21 cellular contexts compared by ENCODE assay signal in the genomic region with DNA sequence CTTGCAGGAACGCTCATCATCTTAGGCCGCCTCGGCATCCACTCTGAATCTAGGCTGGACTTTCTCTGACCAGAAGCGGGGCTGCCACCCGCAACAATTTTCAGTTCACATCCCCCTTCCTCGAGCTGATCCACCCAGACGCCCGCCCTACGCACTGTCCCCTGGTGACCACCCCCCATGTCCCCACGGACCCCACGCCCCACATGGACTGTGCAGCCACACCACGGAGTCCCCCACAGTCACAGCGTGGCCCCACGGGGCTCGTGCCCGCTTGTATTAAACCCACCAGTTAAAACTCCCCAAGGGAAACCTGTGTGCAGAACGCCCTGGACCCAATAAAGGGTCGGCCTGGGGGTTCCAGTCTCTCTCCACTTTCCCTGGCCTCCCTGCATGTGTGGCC. TPM values are rescaled to one million over a fixed set of nuclear protein-coding genes. Genes with fewer than 3 reads are reported as not detected.
DNase-seq lines count a peak whose midpoint lies in the region; ATAC-seq and TF ChIP-seq lines count a peak whose summit lies in the region.
"Had no signal": no experiment of that assay in that cellular context is flagged by ENCODE, and none has a peak within 500 bp of the region (broad histone marks: within the 10 kb centered on the region; RNA-seq: fewer than 3 reads in every experiment).

No MANE protein-coding gene starts in this region.

- no peak for TF ChIP-seq RAD21 in IMR-90 (IDR thresholded peaks at IDR 0.05; ENCODE audit: low read length)

- H4K8ac ChIP-seq in IMR-90 (ENCODE audit: low read depth in 2 of 2, low read length in 2 of 2) (no peak overlapping the region), neuronal stem cell (ENCODE audit: low read depth, low read length) (no peak overlapping the region)

- no peak for DNase-seq in activated naive CD4-positive, alpha-beta T cell treated with anti-CD3 and anti-CD28 coated beads, Interleukin-2, amount 10 ng/mL, durations not matched to agents 7 days and 5 days
- DNase-seq in activated naive CD4-positive, alpha-beta T cell treated with anti-CD3 and anti-CD28 coated beads, Interleukin-2, amount 50 U/mL, for 16 hours, result no peak
- DNase-seq in IMR-90 (no peak), neuronal stem cell (ENCODE audit: low spot score) (no peak), OCI-M2 (lab: John Stamatoyannopoulos, UW; ENCODE audit: unreplicated experiment) (no peak), NCI-H524 treated with DMSO at 0.1 percent for 48 hours (lab: John Stamatoyannopoulos, UW) (no peak)
- no peak for DNase-seq in central memory CD8-positive, alpha-beta T cell (ENCODE audit: low spot score in 2 of 2)
- no peak for DNase-seq in activated CD4-positive, alpha-beta memory T cell treated with anti-CD3 and anti-CD28 coated beads for 36 hours
- DNase-seq: activated CD4-positive, alpha-beta T cell treated with anti-CD3 and anti-CD28 coated beads for 4 hours; activated T-cell treated with anti-CD3 and anti-CD28 coated beads, Interleukin-2, amount 50 U/mL, for 4 hours; CD8-positive, alpha-beta T cell; foreskin keratinocyte; NCI-H1105; NCI-H526 treated with DMSO at 0.1 percent for 48 hours; T-helper 1 cell; tibial artery had no signal

- H4K91ac ChIP-seq in IMR-90 (ENCODE audit: insufficient read depth, low read depth, low read length), result no peak overlapping the region
- no peak overlapping the region for H4K91ac ChIP-seq in neuronal stem cell (ENCODE audit: low read depth, low read length, poor library complexity)

- no peaks in the 10 kb centered on the region for H3K9me3 Mint-ChIP-seq in activated naive CD4-positive, alpha-beta T cell treated with anti-CD3 and anti-CD28 coated beads, Interleukin-2, amount 10 ng/mL, durations not matched to agents 7 days and 5 days
- H3K9me3 Mint-ChIP-seq in central memory CD8-positive, alpha-beta T cell, result no peaks in the 10 kb centered on the region
- H3K9me3 Mint-ChIP-seq in activated CD4-positive, alpha-beta memory T cell treated with anti-CD3 and anti-CD28 coated beads for 36 hours, result no peaks in the 10 kb centered on the region
- H3K9me3 Mint-ChIP-seq: activated T-cell treated with anti-CD3 and anti-CD28 coated beads, Interleukin-2, amount 50 U/mL, for 4 hours; CD8-positive, alpha-beta T cell had no signal

- TF ChIP-seq POLR2A in IMR-90 (IDR thresholded peaks at IDR 0.05; ENCODE audit: low read depth, low read length), result no peak

- peak overlapping the region; percentile 3 for H3K27ac Mint-ChIP-seq in activated naive CD4-positive, alpha-beta T cell treated with anti-CD3 and anti-CD28 coated beads, Interleukin-2, amount 10 ng/mL, durations not matched to agents 7 days and 5 days
- H3K27ac Mint-ChIP-seq in central memory CD8-positive, alpha-beta T cell (ENCODE audit: low read depth), result peak overlapping the region; percentile 70
- H3K27ac Mint-ChIP-seq in activated CD4-positive, alpha-beta memory T cell treated with anti-CD3 and anti-CD28 coated beads for 36 hours, result no peak overlapping the region
- H3K27ac Mint-ChIP-seq: CD8-positive, alpha-beta T cell had no signal

- H3K36me3 ChIP-seq in IMR-90 (ENCODE audit: control insufficient read depth, insufficient read depth, low read length) (peaks cover 68% of the 10 kb centered on the region), neuronal stem cell (replicated peaks in 1 of 2; ENCODE audit: control insufficient read depth in 2 of 2, insufficient read depth in 2 of 2, low read length in 2 of 2) (peaks cover 43 to 91% of the 10 kb centered on the region in 2 donors)

- H3K27me3 ChIP-seq in IMR-90 (ENCODE audit: control insufficient read depth, insufficient read depth, low read length), result no peaks in the 10 kb centered on the region
- H3K27me3 ChIP-seq in neuronal stem cell (ENCODE audit: control insufficient read depth in 3 of 3, insufficient read depth in 3 of 3, low read depth in 1 of 3, low read length in 3 of 3), result no peaks in the 10 kb centered on the region
- H3K27me3 ChIP-seq: foreskin keratinocyte, heart right ventricle, tibial artery had no signal

- no peak overlapping the region for H3K14ac ChIP-seq in IMR-90 (replicated peaks; ENCODE audit: low read depth, low read length)
- peak overlapping the region; percentile 11 for H3K14ac ChIP-seq in neuronal stem cell (ENCODE audit: low read length)

- POLR2A ChIA-PET in IMR-90 (lab: Charles Lee; ENCODE audit: unreplicated experiment), result no interaction called here
- POLR2A ChIA-PET in activated CD4-positive, alpha-beta memory T cell treated with anti-CD3 and anti-CD28 coated beads for 36 hours (lab: Charles Lee), result no interaction called here

- H2AFZ ChIP-seq in IMR-90 (replicated peaks; ENCODE audit: low read length, poor library complexity) (no peak overlapping the region), neuronal stem cell (ENCODE audit: low read length) (no peak overlapping the region)

- peaks cover 25% of the 10 kb centered on the region for H3K9me1 ChIP-seq in IMR-90 (ENCODE audit: insufficient read depth, low read length)

- H3K18ac ChIP-seq in IMR-90 (ENCODE audit: low read depth, low read length) (no peak overlapping the region), neuronal stem cell (ENCODE audit: low read length) (no peak overlapping the region)

- H2BK12ac ChIP-seq in neuronal stem cell (ENCODE audit: low read length), result no peak overlapping the region

- peak overlapping the region; percentile 84; the same call in 1 of the 2 replicates for H2AK5ac ChIP-seq in IMR-90 (ENCODE audit: low read depth, low read length)
- no peak overlapping the region for H2AK5ac ChIP-seq in neuronal stem cell (ENCODE audit: low read depth, low read length)

- peaks cover 46% of the 10 kb centered on the region for H3K36me3 Mint-ChIP-seq in activated naive CD4-positive, alpha-beta T cell treated with anti-CD3 and anti-CD28 coated beads, Interleukin-2, amount 10 ng/mL, durations not matched to agents 7 days and 5 days
- peaks cover 42% of the 10 kb centered on the region for H3K36me3 Mint-ChIP-seq in central memory CD8-positive, alpha-beta T cell (ENCODE audit: insufficient read depth)
- H3K36me3 Mint-ChIP-seq in activated CD4-positive, alpha-beta memory T cell treated with anti-CD3 and anti-CD28 coated beads for 36 hours, result peaks cover 40% of the 10 kb centered on the region

- H3K56ac ChIP-seq in IMR-90 (ENCODE audit: extremely low read depth, insufficient read depth, low read length), result no peak overlapping the region

- intact Hi-C loops in IMR-90 (cut with micrococcal nuclease), result no loop called here
- intact Hi-C loops in activated CD4-positive, alpha-beta memory T cell treated with anti-CD3 and anti-CD28 coated beads for 36 hours (cut with micrococcal nuclease), result no loop called here

- H3K4me1 ChIP-seq in IMR-90 (ENCODE audit: control insufficient read depth, insufficient read depth, low read length) (peaks cover 33% of the 10 kb centered on the region), neuronal stem cell (ENCODE audit: control insufficient read depth in 2 of 2, insufficient read depth in 1 of 2, low read depth in 1 of 2, low read length in 2 of 2) (peaks cover 0 to 3% of the 10 kb centered on the region in 2 donors)
- H3K4me1 ChIP-seq: tibial artery had no signal

- H2BK5ac ChIP-seq in IMR-90 (ENCODE audit: low read depth, low read length, poor library complexity, severe bottlenecking) (peak overlapping the region; percentile 73), neuronal stem cell (ENCODE audit: low read length) (no peak overlapping the region)

- TF ChIP-seq CTCF in IMR-90 (conservative IDR thresholded peaks at IDR 0.05; ENCODE audit: low read depth, low read length), result no peak

- H3K27ac ChIP-seq in IMR-90 (ENCODE audit: insufficient read depth, low read length) (no peak overlapping the region), neuronal stem cell (replicated peaks; ENCODE audit: low read length) (no peak overlapping the region)
- H3K27ac ChIP-seq: coronary artery, foreskin keratinocyte, tibial artery had no signal

- dilution Hi-C loops in IMR-90 (cut with HindIII; ENCODE audit: low sequenced_read_pairs, unreplicated experiment), result no loop called here

- H2AK9ac ChIP-seq in IMR-90 (replicated peaks; ENCODE audit: low read depth, low read length, poor library complexity), result no peak overlapping the region

- H4K20me1 ChIP-seq in IMR-90 (ENCODE audit: insufficient read depth, low read length), result peaks cover 10% of the 10 kb centered on the region

- in situ Hi-C loops in IMR-90 (cut with MboI; ENCODE audit: low sequenced_read_pairs), result no loop called here

- H3K4ac ChIP-seq in IMR-90 (ENCODE audit: low read depth, low read length) (peak overlapping the region; percentile 65; the same call in 1 of the 2 replicates), neuronal stem cell (ENCODE audit: low read length) (no peak overlapping the region)

- CTCF ChIA-PET in activated naive CD4-positive, alpha-beta T cell treated with anti-CD3 and anti-CD28 coated beads, Interleukin-2, amount 10 ng/mL, durations not matched to agents 7 days and 5 days (lab: Charles Lee), result no interaction called here
- CTCF ChIA-PET in IMR-90 (lab: Yijun Ruan, JAX), result no interaction called here
- CTCF ChIA-PET in activated CD4-positive, alpha-beta memory T cell treated with anti-CD3 and anti-CD28 coated beads for 36 hours (lab: Charles Lee), result no interaction called here

- peaks cover 26 to 79% of the 10 kb centered on the region in 2 experiments for H3K79me1 ChIP-seq in IMR-90 (ENCODE audit: low read depth in 1 of 2, low read length in 2 of 2)
- peaks cover 16% of the 10 kb centered on the region for H3K79me1 ChIP-seq in neuronal stem cell (ENCODE audit: low read depth, low read length)

- H3K4me3 ChIP-seq in IMR-90 (ENCODE audit: insufficient read depth, low read depth, low read length) (no peak overlapping the region), neuronal stem cell (ENCODE audit: low read length in 2 of 2) (no peak overlapping the region)
- H3K4me3 ChIP-seq: coronary artery, heart right ventricle, lung, tibial artery had no signal

- no peaks in the 10 kb centered on the region for H3K27me3 Mint-ChIP-seq in activated naive CD4-positive, alpha-beta T cell treated with anti-CD3 and anti-CD28 coated beads, Interleukin-2, amount 10 ng/mL, durations not matched to agents 7 days and 5 days
- no peaks in the 10 kb centered on the region for H3K27me3 Mint-ChIP-seq in central memory CD8-positive, alpha-beta T cell
- H3K27me3 Mint-ChIP-seq in activated CD4-positive, alpha-beta memory T cell treated with anti-CD3 and anti-CD28 coated beads for 36 hours, result no peaks in the 10 kb centered on the region

- H2BK20ac ChIP-seq in IMR-90 (ENCODE audit: low read depth, low read length), result no peak overlapping the region

- H3K4me2 ChIP-seq in IMR-90 (ENCODE audit: low read depth, low read length), result no peak overlapping the region
- H3K4me2 ChIP-seq in neuronal stem cell (ENCODE audit: insufficient read depth, low read length, poor library complexity, severe bottlenecking), result no peak overlapping the region

- WGBS in IMR-90 (ENCODE audit: extremely low coverage in 2 of 2, insufficient read length in 1 of 2), 2 experiments, result 97% methylated on average over 5 of the region's 18 CpGs; no CpG with 5 or more reads in 1 of the 2 experiments
- no CpG with 5 or more reads among the region's 18 CpGs for WGBS in neuronal stem cell (ENCODE audit: extremely low coverage in 2 of 2, insufficient read length in 2 of 2, insufficient replicate concordance in 1 of 2), 2 donors

- no peak overlapping the region for H4K5ac ChIP-seq in IMR-90 (ENCODE audit: low read depth, low read length)

- ATAC-seq in IMR-90 (ENCODE audit: low read depth), result no peak
- no peak for ATAC-seq in central memory CD8-positive, alpha-beta T cell (replicated peaks; ENCODE audit: extremely low read depth, poor library complexity, severe bottlenecking)
- ATAC-seq: activated T-cell treated with anti-CD3 and anti-CD28 coated beads, Interleukin-2, amount 50 U/mL, for 4 hours; CD8-positive, alpha-beta T cell had no signal

- H3K9me3 ChIP-seq in IMR-90 (ENCODE audit: control insufficient read depth, insufficient read depth, low read length), result no peaks in the 10 kb centered on the region
- H3K9me3 ChIP-seq in neuronal stem cell (replicated peaks in 1 of 2; ENCODE audit: control insufficient read depth in 2 of 2, insufficient read depth in 1 of 2, low read depth in 1 of 2, low read length in 2 of 2), result peaks cover 0 to 3% of the 10 kb centered on the region in 2 donors
- H3K9me3 ChIP-seq: heart right ventricle, tibial artery had no signal

- H3K4me1 Mint-ChIP-seq in activated naive CD4-positive, alpha-beta T cell treated with anti-CD3 and anti-CD28 coated beads, Interleukin-2, amount 10 ng/mL, durations not matched to agents 7 days and 5 days, result peaks cover 16% of the 10 kb centered on the region
- peaks cover 20% of the 10 kb centered on the region for H3K4me1 Mint-ChIP-seq in central memory CD8-positive, alpha-beta T cell
- peaks cover 8% of the 10 kb centered on the region for H3K4me1 Mint-ChIP-seq in activated CD4-positive, alpha-beta memory T cell treated with anti-CD3 and anti-CD28 coated beads for 36 hours (ENCODE audit: low read depth)

- no peak overlapping the region for H2BK15ac ChIP-seq in IMR-90 (ENCODE audit: low read depth, low read length)
- H2BK15ac ChIP-seq in neuronal stem cell (ENCODE audit: low read length), result no peak overlapping the region

- H3K9ac ChIP-seq in IMR-90 (ENCODE audit: low read depth, low read length) (no peak overlapping the region), neuronal stem cell (ENCODE audit: low read depth, low read length, poor library complexity) (no peak overlapping the region)

- H3K23ac ChIP-seq in IMR-90 (ENCODE audit: low read depth, low read length) (no peak overlapping the region), neuronal stem cell (ENCODE audit: low read depth, low read length, poor library complexity) (no peak overlapping the region)

- H2BK120ac ChIP-seq in IMR-90 (ENCODE audit: low read depth, low read length) (no peak overlapping the region), neuronal stem cell (ENCODE audit: low read depth, low read length) (no peak overlapping the region)

- no TSS peak for BruUV-seq in IMR-90 (replicated peaks; lab: Mats Ljungman, UMichigan)

- no peak overlapping the region for H3K4me3 Mint-ChIP-seq in activated naive CD4-positive, alpha-beta T cell treated with anti-CD3 and anti-CD28 coated beads, Interleukin-2, amount 10 ng/mL, durations not matched to agents 7 days and 5 days
- no peak overlapping the region for H3K4me3 Mint-ChIP-seq in central memory CD8-positive, alpha-beta T cell
- no peak overlapping the region for H3K4me3 Mint-ChIP-seq in activated CD4-positive, alpha-beta memory T cell treated with anti-CD3 and anti-CD28 coated beads for 36 hours
- H3K4me3 Mint-ChIP-seq: activated T-cell treated with anti-CD3 and anti-CD28 coated beads, Interleukin-2, amount 50 U/mL, for 4 hours; CD8-positive, alpha-beta T cell had no signal

RNA-seq across cellular contexts. Expression of a gene that starts 13.0 kb away (rescaled TPM):
- 0.36 TPM in 1 of 2 replicates, not detected in the other for total RNA-seq in IMR-90 (2012; rRNA removed)
- 1.1 and 2.6 TPM in 2 replicates for polyA plus RNA-seq in IMR-90 (2012; rRNA removed)
- polyA plus RNA-seq in IMR-90 (2012; cell fraction: cytosol; rRNA removed), result 0.65 and 0.84 TPM in 2 replicates
- 8.4 and 27.4 TPM in 2 replicates for polyA plus RNA-seq in IMR-90 (2012; cell fraction: nucleus; rRNA removed; ENCODE audit: low replicate concordance)
- polyA plus RNA-seq in neuronal stem cell (2013, experiment 1 of 2), result 4.0 TPM
- polyA plus RNA-seq in neuronal stem cell (2013, experiment 2 of 2), result 4.6 TPM
- 1 to 10 TPM; 3.8 to 4.2 TPM for total RNA-seq in activated CD4-positive, alpha-beta memory T cell treated with anti-CD3 and anti-CD28 coated beads for 36 hours
- total RNA-seq: A172, SK-MEL-5 had no signal

RNA-seq across cellular contexts. Expression of a gene that starts 14.1 kb away (rescaled TPM):
- total RNA-seq in IMR-90 (2012; rRNA removed), result 20.3 and 20.6 TPM in 2 replicates
- 62.3 and 67.5 TPM in 2 replicates for polyA plus RNA-seq in IMR-90 (2012; rRNA removed)
- 55.5 and 69.4 TPM in 2 replicates for polyA plus RNA-seq in IMR-90 (2012; cell fraction: cytosol; rRNA removed)
- polyA plus RNA-seq in IMR-90 (2012; cell fraction: nucleus; rRNA removed; ENCODE audit: low replicate concordance), result 93.5 and 102 TPM in 2 replicates
- 43.4 TPM for polyA plus RNA-seq in neuronal stem cell (2013, experiment 1 of 2)
- polyA plus RNA-seq in neuronal stem cell (2013, experiment 2 of 2), result 42.6 TPM
- 10 to 100 TPM; 58.7 to 61.6 TPM for total RNA-seq in activated CD4-positive, alpha-beta memory T cell treated with anti-CD3 and anti-CD28 coated beads for 36 hours

RNA-seq across cellular contexts. Expression of a gene that starts 20.7 kb away (rescaled TPM):
- total RNA-seq in IMR-90 (2012; rRNA removed), result 0.18 and 0.28 TPM in 2 replicates
- 3.7 and 4.4 TPM in 2 replicates for polyA plus RNA-seq in IMR-90 (2012; rRNA removed)
- polyA plus RNA-seq in IMR-90 (2012; cell fraction: cytosol; rRNA removed), result 1.7 and 3.1 TPM in 2 replicates
- polyA plus RNA-seq in IMR-90 (2012; cell fraction: nucleus; rRNA removed; ENCODE audit: low replicate concordance), result 45.3 and 115 TPM in 2 replicates
- 3.7 TPM for polyA plus RNA-seq in neuronal stem cell (2013, experiment 1 of 2)
- polyA plus RNA-seq in neuronal stem cell (2013, experiment 2 of 2), result 3.8 TPM
- total RNA-seq in activated CD4-positive, alpha-beta memory T cell treated with anti-CD3 and anti-CD28 coated beads for 36 hours, result 1 to 10 TPM; 4.9 to 7.2 TPM

RNA-seq across cellular contexts. Expression of a gene that starts 27.5 kb away (rescaled TPM):
- 12.2 and 18.3 TPM in 2 replicates for total RNA-seq in IMR-90 (2012; rRNA removed)
- polyA plus RNA-seq in IMR-90 (2012; rRNA removed), result 23.0 and 29.2 TPM in 2 replicates
- 24.3 and 37.0 TPM in 2 replicates for polyA plus RNA-seq in IMR-90 (2012; cell fraction: cytosol; rRNA removed)
- polyA plus RNA-seq in IMR-90 (2012; cell fraction: nucleus; rRNA removed; ENCODE audit: low replicate concordance), result 10.2 and 16.5 TPM in 2 replicates
- polyA plus RNA-seq in neuronal stem cell (2013, experiment 1 of 2), result 24.2 TPM
- polyA plus RNA-seq in neuronal stem cell (2013, experiment 2 of 2), result 23.9 TPM
- 10 to 100 TPM; 14.6 to 15.5 TPM for total RNA-seq in activated CD4-positive, alpha-beta memory T cell treated with anti-CD3 and anti-CD28 coated beads for 36 hours

RNA-seq across cellular contexts. Expression of a gene that starts 27.7 kb away (rescaled TPM):
- total RNA-seq in IMR-90 (2012; rRNA removed), result 57.0 and 69.4 TPM in 2 replicates
- 250 and 252 TPM in 2 replicates for polyA plus RNA-seq in IMR-90 (2012; rRNA removed)
- polyA plus RNA-seq in IMR-90 (2012; cell fraction: cytosol; rRNA removed), result 292 and 384 TPM in 2 replicates
- polyA plus RNA-seq in IMR-90 (2012; cell fraction: nucleus; rRNA removed; ENCODE audit: low replicate concordance), result 224 and 287 TPM in 2 replicates
- 62.8 TPM for polyA plus RNA-seq in neuronal stem cell (2013, experiment 1 of 2)
- 64.4 TPM for polyA plus RNA-seq in neuronal stem cell (2013, experiment 2 of 2)
- total RNA-seq in activated CD4-positive, alpha-beta memory T cell treated with anti-CD3 and anti-CD28 coated beads for 36 hours, result 100 to 1,000 TPM; 302 to 305 TPM
